Comparison of ENCODE assay signal across 22 cellular contexts in genomic region chr3:48303021-48303420, GRCh38. TPM values are rescaled to one million over a fixed set of nuclear protein-coding genes. Genes with fewer than 3 reads are reported as not detected.
DNase-seq lines count a peak whose midpoint lies in the region; ATAC-seq and TF ChIP-seq lines count a peak whose summit lies in the region.
"Had no signal": no experiment of that assay in that cellular context is flagged by ENCODE, and none has a peak within 500 bp of the region (broad histone marks: within the 10 kb centered on the region; RNA-seq: fewer than 3 reads in every experiment).

No MANE protein-coding gene starts in this region.

- H3K4me1 ChIP-seq in GM23338 (ENCODE audit: insufficient read depth), result peaks cover 11% of the 10 kb centered on the region

- intact Hi-C loops in CD4-positive, alpha-beta T cell (cut with DNase I, micrococcal nuclease), result loop anchor here in 1 of 2 experiments (5.0 kb wide), 2 partner anchors 61 to 704 kb away; partner anchors contain the start of genes WDR6 and ZNF589
- intact Hi-C loops in natural killer cell (cut with micrococcal nuclease), result no loop called here

- H3K9me3 Mint-ChIP-seq in CD4-positive, alpha-beta T cell, result no peaks in the 10 kb centered on the region
- no peaks in the 10 kb centered on the region for H3K9me3 Mint-ChIP-seq in GM23338
- H3K9me3 Mint-ChIP-seq in activated naive CD8-positive, alpha-beta T cell (ENCODE audit: low read depth), result no peaks in the 10 kb centered on the region
- no peaks in the 10 kb centered on the region for H3K9me3 Mint-ChIP-seq in natural killer cell

- H2AFZ ChIP-seq in GM23338, result no peak overlapping the region

- H3K4me3 ChIP-seq in GM23338, result no peak overlapping the region
- no peak overlapping the region for H3K4me3 ChIP-seq in coronary artery
- H3K4me3 ChIP-seq: pancreas had no signal

- H4K20me1 ChIP-seq in GM23338 (replicated peaks; ENCODE audit: insufficient read depth), result no peaks in the 10 kb centered on the region

- peak overlapping the region; percentile 93 for H3K4me3 Mint-ChIP-seq in CD4-positive, alpha-beta T cell
- H3K4me3 Mint-ChIP-seq in GM23338 (peak overlapping the region; percentile 84; the same call in 2 of the 3 replicates), natural killer cell (peak overlapping the region; percentile 98)
- peak overlapping the region; percentile 19 for H3K4me3 Mint-ChIP-seq in activated naive CD8-positive, alpha-beta T cell

- peaks cover 6% of the 10 kb centered on the region for H3K27me3 Mint-ChIP-seq in CD4-positive, alpha-beta T cell
- peaks cover 6% of the 10 kb centered on the region for H3K27me3 Mint-ChIP-seq in GM23338 (ENCODE audit: insufficient read depth, low read depth, poor library complexity)
- H3K27me3 Mint-ChIP-seq in activated naive CD8-positive, alpha-beta T cell, result peaks cover 3% of the 10 kb centered on the region
- peaks cover 8 to 23% of the 10 kb centered on the region in 2 donors for H3K27me3 Mint-ChIP-seq in natural killer cell (ENCODE audit: low read depth in 2 of 2)

- no peaks in the 10 kb centered on the region; the same call in 1 of the 2 replicates for H3K79me2 ChIP-seq in GM23338 (replicated peaks; ENCODE audit: insufficient read depth)

- no peaks in the 10 kb centered on the region for H3K9me2 ChIP-seq in GM23338 (ENCODE audit: insufficient read depth)

- H3K4me1 Mint-ChIP-seq in CD4-positive, alpha-beta T cell (ENCODE audit: low read depth), result peaks cover 37% of the 10 kb centered on the region
- H3K4me1 Mint-ChIP-seq in GM23338, result peaks cover 13% of the 10 kb centered on the region; the same call in 2 of the 3 replicates
- H3K4me1 Mint-ChIP-seq in activated naive CD8-positive, alpha-beta T cell (ENCODE audit: low read depth), result peaks cover 29% of the 10 kb centered on the region
- H3K4me1 Mint-ChIP-seq in natural killer cell, result peaks cover 35% of the 10 kb centered on the region in 2 donors

- no peak for DNase-seq in CD4-positive, alpha-beta T cell
- DNase-seq in GM23338 (ENCODE audit: low spot score) (no peak), natural killer cell (no peak), GM13977 (ENCODE audit: low spot score) (no peak), coronary artery (ENCODE audit: low spot score) (no peak), GM03348 (ENCODE audit: low spot score) (no peak)
- DNase-seq: activated CD8-positive, alpha-beta memory T cell treated with anti-CD3 and anti-CD28 coated beads, Interleukin-2, amount 50 U/mL, for 48 hours; caudate nucleus; effector memory CD4-positive, alpha-beta T cell; KG1; left ventricle myocardium inferior; NCI-H1092; NCI-H2081; NCI-H510A; pancreas; Right ventricle myocardium superior; stimulated activated CD4-positive, alpha-beta T cell treated with anti-CD3 and anti-CD28 coated beads, Interleukin-1b, Interleukin-23, amount 100 ng/mL, for 48 hours; WERI-Rb-1 had no signal

- H3K36me3 Mint-ChIP-seq in CD4-positive, alpha-beta T cell (ENCODE audit: low read depth), result peaks cover 18% of the 10 kb centered on the region
- no peaks in the 10 kb centered on the region; the same call in 2 of the 3 replicates for H3K36me3 Mint-ChIP-seq in GM23338 (ENCODE audit: low read depth)
- H3K36me3 Mint-ChIP-seq in activated naive CD8-positive, alpha-beta T cell, result peaks cover 10% of the 10 kb centered on the region
- no peaks in the 10 kb centered on the region for H3K36me3 Mint-ChIP-seq in natural killer cell

- H3K9me3 ChIP-seq in CD4-positive, alpha-beta T cell (ENCODE audit: control insufficient read depth, low read length), result no peaks in the 10 kb centered on the region
- H3K9me3 ChIP-seq: left ventricle myocardium inferior, pancreas had no signal

- no peak for ATAC-seq in CD4-positive, alpha-beta T cell (ENCODE audit: poor library complexity)
- no peak for ATAC-seq in GM23338
- no peak for ATAC-seq in natural killer cell
- ATAC-seq: pancreas had no signal

- no peak overlapping the region for H3K4me2 ChIP-seq in GM23338

- H3F3A ChIP-seq in GM23338 (replicated peaks; ENCODE audit: low read depth), result peaks cover 4% of the 10 kb centered on the region; the same call in 1 of the 2 replicates

- POLR2A ChIA-PET in CD4-positive, alpha-beta T cell (lab: Charles Lee), result no interaction called here

- H3K27me3 ChIP-seq in CD4-positive, alpha-beta T cell (ENCODE audit: control insufficient read depth, insufficient read depth, low read length), result no peaks in the 10 kb centered on the region
- H3K27me3 ChIP-seq in GM23338 (ENCODE audit: insufficient read depth), result peaks cover 15% of the 10 kb centered on the region
- H3K27me3 ChIP-seq: pancreas had no signal

- H3K36me3 ChIP-seq in GM23338 (ENCODE audit: insufficient read depth), result no peaks in the 10 kb centered on the region

- in situ Hi-C loops in GM13977 (cut with MboI; ENCODE audit: low pct_unique_long_range_greater_than_20kb, low sequenced_read_pairs, unreplicated experiment), result no loop called here

- CTCF ChIA-PET in CD4-positive, alpha-beta T cell (lab: Charles Lee), result no interaction called here

- peak overlapping the region; percentile 86 for H3K27ac Mint-ChIP-seq in CD4-positive, alpha-beta T cell
- no peak overlapping the region for H3K27ac Mint-ChIP-seq in GM23338
- peak overlapping the region; percentile 91 for H3K27ac Mint-ChIP-seq in activated naive CD8-positive, alpha-beta T cell
- peak overlapping the region; percentile 90 to 98 for H3K27ac Mint-ChIP-seq in natural killer cell

- no peak for TF ChIP-seq CTCF in CD4-positive, alpha-beta T cell (IDR thresholded peaks at IDR 0.05)
- TF ChIP-seq CTCF in GM23338 (conservative IDR thresholded peaks at IDR 0.05; ENCODE audit: low read depth in 2 of 2) (no peak), natural killer cell (IDR thresholded peaks at IDR 0.05) (no peak), GM13977 (IDR thresholded peaks at IDR 0.05; ENCODE audit: extremely low read depth, insufficient read depth, missing control alignments) (no peak), coronary artery (IDR thresholded peaks at IDR 0.05) (no peak)

- no peak overlapping the region for H3K27ac ChIP-seq in CD4-positive, alpha-beta T cell (ENCODE audit: low read depth, low read length)
- no peak overlapping the region for H3K27ac ChIP-seq in GM23338 (ENCODE audit: low read depth)
- no peak overlapping the region for H3K27ac ChIP-seq in coronary artery
- H3K27ac ChIP-seq: pancreas, WERI-Rb-1 had no signal

TF ChIP-seq in GM23338, 12 proteins besides CTCF, POLR2A, EP300 and RAD21 (continues in another document):
- no peak for TF ChIP-seq POLR2AphosphoS5 (IDR thresholded peaks at IDR 0.05; ENCODE audit: low read depth)
- no peak for TF ChIP-seq JUNB (IDR thresholded peaks at IDR 0.05; ENCODE audit: unreplicated experiment)
- no peak for TF ChIP-seq EZH2phosphoT487 (IDR thresholded peaks at IDR 0.05; ENCODE audit: unreplicated experiment)

RNA-seq across cellular contexts. Expression of gene NME6, which starts 1.9 kb away (rescaled TPM):
- 1 to 10 TPM; 7.5 to 8.7 TPM for total RNA-seq in CD4-positive, alpha-beta T cell
- total RNA-seq in GM23338 (2014; rRNA removed; shearing (Covaris generic)), result 12.4 and 16.4 TPM in 2 replicates
- 11.2 and 11.7 TPM in 2 replicates for polyA plus RNA-seq in GM23338 (2016; fragmentation: Nextera tagmentation; extraction: Ambion mirVana)
- total RNA-seq in natural killer cell, result 10 to 100 TPM; 10.6 to 21.8 (median 20.5) TPM

RNA-seq across cellular contexts. Expression of gene SPINK8, which starts 30.4 kb away (rescaled TPM):
- not detected for total RNA-seq in CD4-positive, alpha-beta T cell
- not detected in 2 replicates for total RNA-seq in GM23338 (2014; rRNA removed; shearing (Covaris generic))
- not detected in 2 replicates for polyA plus RNA-seq in GM23338 (2016; fragmentation: Nextera tagmentation; extraction: Ambion mirVana)
- not detected for total RNA-seq in natural killer cell
- total RNA-seq: fibroblast of lung, G401, left ventricle myocardium inferior, mucosa of gallbladder, pancreas, Right ventricle myocardium superior had no signal
- polyA plus RNA-seq: fibroblast of lung, pancreas had no signal

Comparison
In these comparisons a context has a peak if more than half of its experiments do, and no peak if none do; other contexts are left out.
1. H3K4me3 Mint-ChIP-seq: peak in every context shown above with its lines; median percentile 98 in natural killer cell; 93 in CD4-positive, alpha-beta T cell; 84 in GM23338; 19 in activated naive CD8-positive, alpha-beta T cell.